Comparison of ENCODE assay signal across 2 cellular contexts in the genomic region with DNA sequence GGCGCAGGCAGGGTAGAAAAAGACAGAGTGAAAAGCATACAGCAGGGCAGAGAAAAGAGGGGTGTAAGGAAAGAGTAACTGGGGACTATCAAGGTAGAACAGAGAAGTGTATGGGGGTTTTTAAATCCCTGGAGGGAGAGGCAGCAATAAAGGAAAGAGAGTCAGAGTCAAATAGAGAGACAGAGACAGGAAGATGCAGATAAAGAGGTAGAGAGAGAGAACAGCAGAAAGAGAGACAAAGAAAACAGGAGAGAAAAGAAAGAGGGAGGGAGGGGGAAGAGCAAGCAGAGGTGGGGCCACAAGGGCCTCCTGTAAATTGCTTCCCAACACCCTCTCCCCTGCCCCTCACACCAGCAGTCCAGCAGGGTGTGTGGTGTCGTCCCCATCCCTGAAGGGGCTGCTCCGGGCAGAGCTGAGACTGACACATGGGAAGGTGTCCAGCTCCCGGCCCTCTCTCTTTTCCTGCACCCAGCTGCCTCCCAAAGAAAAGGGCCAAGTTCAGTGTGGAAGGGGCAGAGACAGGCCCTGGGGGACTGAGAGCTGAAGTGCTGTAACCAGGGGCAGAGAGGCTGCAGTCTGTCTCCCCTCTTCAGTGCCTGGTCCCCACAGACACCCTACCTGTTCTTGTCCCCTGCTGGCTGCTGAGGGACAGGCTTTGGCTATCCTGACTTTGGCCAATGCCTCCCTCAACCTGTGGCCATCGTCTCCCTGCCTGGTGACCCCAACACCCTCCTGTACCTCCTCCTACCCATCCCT.
TF ChIP-seq lines count a peak whose summit lies in the region.

No MANE protein-coding gene starts in this region.

TF ChIP-seq in SK-N-SH, 30 proteins besides CTCF, POLR2A, EP300 and RAD21:
- TF ChIP-seq RFX5 (IDR thresholded peaks at IDR 0.05; ENCODE audit: low read length): no peak
- TF ChIP-seq SIN3A (IDR thresholded peaks at IDR 0.05; ENCODE audit: borderline replicate concordance, low read depth, low read length): no peak
- no peak for TF ChIP-seq NRF1 (IDR thresholded peaks at IDR 0.05; ENCODE audit: low read depth, low read length)
- no peak for TF ChIP-seq NFIC (IDR thresholded peaks at IDR 0.05; ENCODE audit: borderline replicate concordance)
- TF ChIP-seq EZH2phosphoT487 (IDR thresholded peaks at IDR 0.05; ENCODE audit: borderline replicate concordance, low read depth): no peak
- TF ChIP-seq, protein P1, sequence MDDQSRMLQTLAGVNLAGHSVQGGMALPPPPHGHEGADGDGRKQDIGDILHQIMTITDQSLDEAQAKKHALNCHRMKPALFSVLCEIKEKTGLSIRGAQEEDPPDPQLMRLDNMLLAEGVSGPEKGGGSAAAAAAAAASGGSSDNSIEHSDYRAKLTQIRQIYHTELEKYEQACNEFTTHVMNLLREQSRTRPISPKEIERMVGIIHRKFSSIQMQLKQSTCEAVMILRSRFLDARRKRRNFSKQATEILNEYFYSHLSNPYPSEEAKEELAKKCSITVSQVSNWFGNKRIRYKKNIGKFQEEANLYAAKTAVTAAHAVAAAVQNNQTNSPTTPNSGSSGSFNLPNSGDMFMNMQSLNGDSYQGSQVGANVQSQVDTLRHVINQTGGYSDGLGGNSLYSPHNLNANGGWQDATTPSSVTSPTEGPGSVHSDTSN (IDR thresholded peaks at IDR 0.05): no peak
- no peak for TF ChIP-seq FOXJ3 (CRISPR knock-in tag; IDR thresholded peaks at IDR 0.05)
- no peak for TF ChIP-seq REST (IDR thresholded peaks at IDR 0.05; ENCODE audit: low read depth, low read length)

TF ChIP-seq in SK-N-SH treated with all-trans-retinoic acid at 6 μM for 48 hours, 23 proteins besides CTCF, POLR2A, EP300 and RAD21:
- TF ChIP-seq ISL1 (CRISPR knock-in tag; IDR thresholded peaks at IDR 0.05) (no peak), RARB (CRISPR knock-in tag; IDR thresholded peaks at IDR 0.05) (no peak)
TF ChIP-seq in SK-N-SH treated with all-trans-retinoic acid at 6 μM for 48 hours: peak in this region for 0.
